1 cellular context compared by ENCODE assay signal in the genomic region with DNA sequence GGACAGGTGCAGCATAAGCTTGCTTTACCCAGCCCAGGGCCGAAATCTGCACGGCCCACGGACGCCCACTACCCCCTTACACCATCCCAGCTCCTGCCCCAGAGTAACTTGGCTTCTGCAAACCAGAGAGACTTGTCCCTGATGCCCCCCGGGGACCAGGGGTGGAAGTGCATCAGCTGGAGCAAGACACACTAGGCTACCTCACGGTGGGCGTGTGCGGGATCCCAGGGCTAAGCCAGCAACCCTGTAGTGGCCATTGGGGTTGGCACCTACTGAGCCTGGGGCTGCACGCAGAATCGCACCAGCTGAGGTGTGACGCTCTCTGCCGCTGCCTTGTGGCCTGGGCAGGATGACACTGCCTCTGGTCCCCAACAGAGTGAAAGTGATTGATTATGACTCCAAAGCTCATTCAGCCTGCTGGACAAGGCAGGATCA.
TF ChIP-seq lines count a peak whose summit lies in the region.

No MANE protein-coding gene starts in this region.

TF ChIP-seq in HCT116, 20 proteins besides CTCF, POLR2A, EP300 and RAD21:
- TF ChIP-seq ELF1 (IDR thresholded peaks at IDR 0.05; ENCODE audit: borderline replicate concordance, low read depth) (no peak), EGR1 (IDR thresholded peaks at IDR 0.05; ENCODE audit: low read depth) (no peak), CBX3 (IDR thresholded peaks at IDR 0.05; ENCODE audit: low read depth) (no peak)
